ENCODE assay signal across 1 cellular context in the genomic region with DNA sequence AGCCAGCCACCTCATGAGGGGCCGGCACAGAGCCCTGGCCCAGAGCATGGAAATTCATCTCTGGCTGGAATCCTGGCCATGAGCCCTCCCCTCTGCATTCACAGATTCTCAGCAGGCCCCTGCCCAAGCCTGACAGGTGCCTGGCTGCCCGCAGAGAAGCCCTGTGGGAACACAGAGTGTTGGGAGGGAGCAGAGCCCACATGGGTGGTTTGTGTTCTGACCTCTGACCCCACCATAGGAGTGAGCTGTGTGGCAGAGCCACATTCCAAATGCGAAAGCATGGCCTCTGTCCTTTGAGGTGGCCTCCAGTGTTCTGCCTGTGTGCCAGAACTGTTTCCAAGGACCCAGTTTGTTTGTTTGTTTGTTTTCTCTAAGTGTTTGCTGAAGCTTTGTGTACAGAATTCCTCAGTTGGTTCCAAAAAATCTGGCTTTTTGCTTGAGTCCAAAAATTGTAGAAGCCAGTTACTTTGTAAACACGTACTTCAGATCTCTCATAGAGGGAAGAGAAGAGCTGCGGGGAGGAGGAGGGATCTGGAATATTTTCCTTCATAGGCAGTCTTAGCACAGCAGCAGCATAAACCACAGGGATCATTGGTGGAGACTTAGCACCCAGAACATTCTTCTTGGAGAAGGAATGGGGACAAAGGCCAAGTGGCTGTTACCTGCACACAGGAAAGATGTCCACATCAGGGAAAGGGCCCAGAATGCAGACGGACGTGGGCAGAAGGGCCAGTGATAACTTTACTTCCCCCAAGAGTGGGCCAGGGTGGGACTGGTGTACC.
TF ChIP-seq lines count a peak whose summit lies in the region.

No MANE protein-coding gene starts in this region.

TF ChIP-seq in GM23338, 12 proteins besides CTCF, POLR2A, EP300 and RAD21:
- no peak for TF ChIP-seq ZNF114 (CRISPR knock-in tag; IDR thresholded peaks at IDR 0.05)
- no peak for TF ChIP-seq STAT1 (IDR thresholded peaks at IDR 0.05; ENCODE audit: unreplicated experiment)
- TF ChIP-seq, protein P1, sequence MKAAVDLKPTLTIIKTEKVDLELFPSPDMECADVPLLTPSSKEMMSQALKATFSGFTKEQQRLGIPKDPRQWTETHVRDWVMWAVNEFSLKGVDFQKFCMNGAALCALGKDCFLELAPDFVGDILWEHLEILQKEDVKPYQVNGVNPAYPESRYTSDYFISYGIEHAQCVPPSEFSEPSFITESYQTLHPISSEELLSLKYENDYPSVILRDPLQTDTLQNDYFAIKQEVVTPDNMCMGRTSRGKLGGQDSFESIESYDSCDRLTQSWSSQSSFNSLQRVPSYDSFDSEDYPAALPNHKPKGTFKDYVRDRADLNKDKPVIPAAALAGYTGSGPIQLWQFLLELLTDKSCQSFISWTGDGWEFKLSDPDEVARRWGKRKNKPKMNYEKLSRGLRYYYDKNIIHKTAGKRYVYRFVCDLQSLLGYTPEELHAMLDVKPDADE (IDR thresholded peaks at IDR 0.05) = no peak
- no peak for TF ChIP-seq EZH2phosphoT487 (IDR thresholded peaks at IDR 0.05; ENCODE audit: unreplicated experiment)
- TF ChIP-seq, protein P2, sequence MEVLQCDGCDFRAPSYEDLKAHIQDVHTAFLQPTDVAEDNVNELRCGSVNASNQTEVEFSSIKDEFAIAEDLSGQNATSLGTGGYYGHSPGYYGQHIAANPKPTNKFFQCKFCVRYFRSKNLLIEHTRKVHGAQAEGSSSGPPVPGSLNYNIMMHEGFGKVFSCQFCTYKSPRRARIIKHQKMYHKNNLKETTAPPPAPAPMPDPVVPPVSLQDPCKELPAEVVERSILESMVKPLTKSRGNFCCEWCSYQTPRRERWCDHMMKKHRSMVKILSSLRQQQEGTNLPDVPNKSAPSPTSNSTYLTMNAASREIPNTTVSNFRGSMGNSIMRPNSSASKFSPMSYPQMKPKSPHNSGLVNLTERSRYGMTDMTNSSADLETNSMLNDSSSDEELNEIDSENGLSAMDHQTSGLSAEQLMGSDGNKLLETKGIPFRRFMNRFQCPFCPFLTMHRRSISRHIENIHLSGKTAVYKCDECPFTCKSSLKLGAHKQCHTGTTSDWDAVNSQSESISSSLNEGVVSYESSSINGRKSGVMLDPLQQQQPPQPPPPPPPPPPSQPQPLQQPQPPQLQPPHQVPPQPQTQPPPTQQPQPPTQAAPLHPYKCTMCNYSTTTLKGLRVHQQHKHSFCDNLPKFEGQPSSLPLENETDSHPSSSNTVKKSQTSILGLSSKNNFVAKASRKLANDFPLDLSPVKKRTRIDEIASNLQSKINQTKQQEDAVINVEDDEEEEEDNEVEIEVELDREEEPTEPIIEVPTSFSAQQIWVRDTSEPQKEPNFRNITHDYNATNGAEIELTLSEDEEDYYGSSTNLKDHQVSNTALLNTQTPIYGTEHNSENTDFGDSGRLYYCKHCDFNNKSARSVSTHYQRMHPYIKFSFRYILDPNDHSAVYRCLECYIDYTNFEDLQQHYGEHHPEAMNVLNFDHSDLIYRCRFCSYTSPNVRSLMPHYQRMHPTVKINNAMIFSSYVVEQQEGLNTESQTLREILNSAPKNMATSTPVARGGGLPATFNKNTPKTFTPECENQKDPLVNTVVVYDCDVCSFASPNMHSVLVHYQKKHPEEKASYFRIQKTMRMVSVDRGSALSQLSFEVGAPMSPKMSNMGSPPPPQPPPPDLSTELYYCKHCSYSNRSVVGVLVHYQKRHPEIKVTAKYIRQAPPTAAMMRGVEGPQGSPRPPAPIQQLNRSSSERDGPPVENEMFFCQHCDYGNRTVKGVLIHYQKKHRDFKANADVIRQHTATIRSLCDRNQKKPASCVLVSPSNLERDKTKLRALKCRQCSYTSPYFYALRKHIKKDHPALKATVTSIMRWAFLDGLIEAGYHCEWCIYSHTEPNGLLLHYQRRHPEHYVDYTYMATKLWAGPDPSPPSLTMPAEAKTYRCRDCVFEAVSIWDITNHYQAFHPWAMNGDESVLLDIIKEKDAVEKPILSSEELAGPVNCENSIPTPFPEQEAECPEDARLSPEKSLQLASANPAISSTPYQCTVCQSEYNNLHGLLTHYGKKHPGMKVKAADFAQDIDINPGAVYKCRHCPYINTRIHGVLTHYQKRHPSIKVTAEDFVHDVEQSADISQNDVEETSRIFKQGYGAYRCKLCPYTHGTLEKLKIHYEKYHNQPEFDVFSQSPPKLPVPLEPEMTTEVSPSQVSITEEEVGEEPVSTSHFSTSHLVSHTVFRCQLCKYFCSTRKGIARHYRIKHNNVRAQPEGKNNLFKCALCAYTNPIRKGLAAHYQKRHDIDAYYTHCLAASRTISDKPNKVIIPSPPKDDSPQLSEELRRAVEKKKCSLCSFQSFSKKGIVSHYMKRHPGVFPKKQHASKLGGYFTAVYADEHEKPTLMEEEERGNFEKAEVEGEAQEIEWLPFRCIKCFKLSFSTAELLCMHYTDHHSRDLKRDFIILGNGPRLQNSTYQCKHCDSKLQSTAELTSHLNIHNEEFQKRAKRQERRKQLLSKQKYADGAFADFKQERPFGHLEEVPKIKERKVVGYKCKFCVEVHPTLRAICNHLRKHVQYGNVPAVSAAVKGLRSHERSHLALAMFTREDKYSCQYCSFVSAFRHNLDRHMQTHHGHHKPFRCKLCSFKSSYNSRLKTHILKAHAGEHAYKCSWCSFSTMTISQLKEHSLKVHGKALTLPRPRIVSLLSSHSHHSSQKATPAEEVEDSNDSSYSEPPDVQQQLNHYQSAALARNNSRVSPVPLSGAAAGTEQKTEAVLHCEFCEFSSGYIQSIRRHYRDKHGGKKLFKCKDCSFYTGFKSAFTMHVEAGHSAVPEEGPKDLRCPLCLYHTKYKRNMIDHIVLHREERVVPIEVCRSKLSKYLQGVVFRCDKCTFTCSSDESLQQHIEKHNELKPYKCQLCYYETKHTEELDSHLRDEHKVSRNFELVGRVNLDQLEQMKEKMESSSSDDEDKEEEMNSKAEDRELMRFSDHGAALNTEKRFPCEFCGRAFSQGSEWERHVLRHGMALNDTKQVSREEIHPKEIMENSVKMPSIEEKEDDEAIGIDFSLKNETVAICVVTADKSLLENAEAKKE (CRISPR knock-in tag; IDR thresholded peaks at IDR 0.05) = no peak
- TF ChIP-seq, protein P3, sequence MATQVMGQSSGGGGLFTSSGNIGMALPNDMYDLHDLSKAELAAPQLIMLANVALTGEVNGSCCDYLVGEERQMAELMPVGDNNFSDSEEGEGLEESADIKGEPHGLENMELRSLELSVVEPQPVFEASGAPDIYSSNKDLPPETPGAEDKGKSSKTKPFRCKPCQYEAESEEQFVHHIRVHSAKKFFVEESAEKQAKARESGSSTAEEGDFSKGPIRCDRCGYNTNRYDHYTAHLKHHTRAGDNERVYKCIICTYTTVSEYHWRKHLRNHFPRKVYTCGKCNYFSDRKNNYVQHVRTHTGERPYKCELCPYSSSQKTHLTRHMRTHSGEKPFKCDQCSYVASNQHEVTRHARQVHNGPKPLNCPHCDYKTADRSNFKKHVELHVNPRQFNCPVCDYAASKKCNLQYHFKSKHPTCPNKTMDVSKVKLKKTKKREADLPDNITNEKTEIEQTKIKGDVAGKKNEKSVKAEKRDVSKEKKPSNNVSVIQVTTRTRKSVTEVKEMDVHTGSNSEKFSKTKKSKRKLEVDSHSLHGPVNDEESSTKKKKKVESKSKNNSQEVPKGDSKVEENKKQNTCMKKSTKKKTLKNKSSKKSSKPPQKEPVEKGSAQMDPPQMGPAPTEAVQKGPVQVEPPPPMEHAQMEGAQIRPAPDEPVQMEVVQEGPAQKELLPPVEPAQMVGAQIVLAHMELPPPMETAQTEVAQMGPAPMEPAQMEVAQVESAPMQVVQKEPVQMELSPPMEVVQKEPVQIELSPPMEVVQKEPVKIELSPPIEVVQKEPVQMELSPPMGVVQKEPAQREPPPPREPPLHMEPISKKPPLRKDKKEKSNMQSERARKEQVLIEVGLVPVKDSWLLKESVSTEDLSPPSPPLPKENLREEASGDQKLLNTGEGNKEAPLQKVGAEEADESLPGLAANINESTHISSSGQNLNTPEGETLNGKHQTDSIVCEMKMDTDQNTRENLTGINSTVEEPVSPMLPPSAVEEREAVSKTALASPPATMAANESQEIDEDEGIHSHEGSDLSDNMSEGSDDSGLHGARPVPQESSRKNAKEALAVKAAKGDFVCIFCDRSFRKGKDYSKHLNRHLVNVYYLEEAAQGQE (IDR thresholded peaks at IDR 0.05; ENCODE audit: unreplicated experiment) = no peak
- TF ChIP-seq CREB1 (CRISPR knock-in tag; IDR thresholded peaks at IDR 0.05; ENCODE audit: low read depth) = no peak
- no peak for TF ChIP-seq NANOG (IDR thresholded peaks at IDR 0.05; ENCODE audit: borderline replicate concordance)
- TF ChIP-seq EZH2 (IDR thresholded peaks at IDR 0.05; ENCODE audit: low read depth, unreplicated experiment) = no peak
- TF ChIP-seq JUNB (IDR thresholded peaks at IDR 0.05; ENCODE audit: unreplicated experiment) = no peak
- no peak for TF ChIP-seq ZNF331 (CRISPR knock-in tag; IDR thresholded peaks at IDR 0.05; ENCODE audit: low read depth)
- TF ChIP-seq POLR2AphosphoS5 (IDR thresholded peaks at IDR 0.05; ENCODE audit: low read depth) = no peak
